1 cellular context compared by ENCODE assay signal in genomic region chr5:59040804-59041201, GRCh38.
TF ChIP-seq lines count a peak whose summit lies in the region.

No MANE protein-coding gene starts in this region.

TF ChIP-seq in HepG2, 621 proteins besides CTCF, POLR2A, EP300 and RAD21 (continued from another document):
- peak; percentile 37; the same call in 1 of the 2 replicates for TF ChIP-seq AHDC1 (CRISPR knock-in tag; IDR thresholded peaks at IDR 0.05; ENCODE audit: borderline replicate concordance)
- TF ChIP-seq GATAD2A (CRISPR knock-in tag; IDR thresholded peaks at IDR 0.05): 0 out of 2 replicates have a peak, but pooled peaks have one; percentile 37
- TF ChIP-seq TBX3 (IDR thresholded peaks at IDR 0.05; ENCODE audit: borderline replicate concordance): no peak
- TF ChIP-seq THRA (CRISPR knock-in tag; IDR thresholded peaks at IDR 0.05; ENCODE audit: borderline replicate concordance): no peak
